ENCODE assay signal across 1 cellular context in genomic region chr10:102597131-102597891, GRCh38.
A peak's percentile ranks its signal among the peaks of the same experiment; 100 is the strongest.
TF ChIP-seq lines count a peak whose summit lies in the region.

No MANE protein-coding gene starts in this region.

TF ChIP-seq in HepG2, 621 proteins besides CTCF, POLR2A, EP300 and RAD21 (continued from another document and continues in another):
- TF ChIP-seq TOPORS (CRISPR knock-in tag; IDR thresholded peaks at IDR 0.05): no peak
- no peak for TF ChIP-seq MEF2D (CRISPR knock-in tag; IDR thresholded peaks at IDR 0.05)
- peak; percentile 56; the same call in 1 of the 2 replicates for TF ChIP-seq GFI1 (CRISPR knock-in tag; IDR thresholded peaks at IDR 0.05; ENCODE audit: borderline replicate concordance)
- TF ChIP-seq ZNF224 (CRISPR knock-in tag; IDR thresholded peaks at IDR 0.05): no peak
- TF ChIP-seq AKAP8 (CRISPR knock-in tag; IDR thresholded peaks at IDR 0.05): 0 out of 2 replicates have a peak, but pooled peaks have one; percentile 60
- TF ChIP-seq MIER2 (CRISPR knock-in tag; IDR thresholded peaks at IDR 0.05): peak; percentile 71; the same call in 1 of the 2 replicates
- no peak for TF ChIP-seq ZNF773 (CRISPR knock-in tag; IDR thresholded peaks at IDR 0.05; ENCODE audit: borderline replicate concordance)
- TF ChIP-seq ZNF678 (CRISPR knock-in tag; IDR thresholded peaks at IDR 0.05): 0 out of 2 replicates have a peak, but pooled peaks have one; percentile 28
- peak; percentile 33 for TF ChIP-seq YY1 (IDR thresholded peaks at IDR 0.05; ENCODE audit: insufficient read depth, insufficient replicate concordance, low read depth, low read length)
- peak; percentile 73; the same call in 1 of the 2 replicates for TF ChIP-seq HIC2 (CRISPR knock-in tag; IDR thresholded peaks at IDR 0.05; ENCODE audit: low read depth)
- TF ChIP-seq ZNF546 (CRISPR knock-in tag; conservative IDR thresholded peaks at IDR 0.05): 0 out of 2 replicates have a peak, but pooled peaks have one; percentile 54
- peak; percentile 86 for TF ChIP-seq HOXA3 (CRISPR knock-in tag; IDR thresholded peaks at IDR 0.05)
- TF ChIP-seq ZHX2 (IDR thresholded peaks at IDR 0.05; ENCODE audit: low read depth): no peak
- TF ChIP-seq ZHX2 (CRISPR knock-in tag; IDR thresholded peaks at IDR 0.05; ENCODE audit: borderline replicate concordance): no peak
- peak; percentile 76; the same call in 1 of the 2 replicates for TF ChIP-seq SOX5 (CRISPR knock-in tag; IDR thresholded peaks at IDR 0.05; ENCODE audit: borderline replicate concordance)
- no peak for TF ChIP-seq ATF7-NPFF (CRISPR knock-in tag; IDR thresholded peaks at IDR 0.05; ENCODE audit: low read depth)
- no peak for TF ChIP-seq ZNF564 (CRISPR knock-in tag; IDR thresholded peaks at IDR 0.05)
- TF ChIP-seq KLF9 (CRISPR knock-in tag; IDR thresholded peaks at IDR 0.05; ENCODE audit: low read depth): peak; percentile 63; the same call in 1 of the 2 replicates
- TF ChIP-seq DMTF1 (CRISPR knock-in tag; IDR thresholded peaks at IDR 0.05): no peak
- peak; percentile 70 for TF ChIP-seq CEBPG (CRISPR knock-in tag; IDR thresholded peaks at IDR 0.05)
- no peak for TF ChIP-seq ZBTB21 (CRISPR knock-in tag; IDR thresholded peaks at IDR 0.05)
- TF ChIP-seq ZNF225 (CRISPR knock-in tag; IDR thresholded peaks at IDR 0.05): no peak; the same call in 1 of the 2 replicates
- no peak for TF ChIP-seq SNAPC2 (CRISPR knock-in tag; IDR thresholded peaks at IDR 0.05)
- no peak for TF ChIP-seq NKX3-1 (CRISPR knock-in tag; IDR thresholded peaks at IDR 0.05)
- no peak for TF ChIP-seq GMEB2 (CRISPR knock-in tag; IDR thresholded peaks at IDR 0.05; ENCODE audit: low read depth)
- TF ChIP-seq ZNF576 (CRISPR knock-in tag; IDR thresholded peaks at IDR 0.05): no peak
- peak; percentile 62; the same call in 1 of the 2 replicates for TF ChIP-seq ZNF318 (CRISPR knock-in tag; IDR thresholded peaks at IDR 0.05)
- TF ChIP-seq ZNF740 (CRISPR knock-in tag; IDR thresholded peaks at IDR 0.05): no peak
- TF ChIP-seq TERF1 (CRISPR knock-in tag; IDR thresholded peaks at IDR 0.05): no peak
- TF ChIP-seq POGK (CRISPR knock-in tag; conservative IDR thresholded peaks at IDR 0.05): 0 out of 2 replicates have a peak, but pooled peaks have one; percentile 44
- 0 out of 2 replicates have a peak, but pooled peaks have one; percentile 68 for TF ChIP-seq MIXL1 (CRISPR knock-in tag; IDR thresholded peaks at IDR 0.05)
- TF ChIP-seq ZNF746 (CRISPR knock-in tag; IDR thresholded peaks at IDR 0.05): peak; percentile 66
- TF ChIP-seq NFE2 (CRISPR knock-in tag; IDR thresholded peaks at IDR 0.05): no peak
- TF ChIP-seq ZNF296 (CRISPR knock-in tag; conservative IDR thresholded peaks at IDR 0.05): no peak
- no peak for TF ChIP-seq HOXD1 (CRISPR knock-in tag; IDR thresholded peaks at IDR 0.05)
